In the genomic region with DNA sequence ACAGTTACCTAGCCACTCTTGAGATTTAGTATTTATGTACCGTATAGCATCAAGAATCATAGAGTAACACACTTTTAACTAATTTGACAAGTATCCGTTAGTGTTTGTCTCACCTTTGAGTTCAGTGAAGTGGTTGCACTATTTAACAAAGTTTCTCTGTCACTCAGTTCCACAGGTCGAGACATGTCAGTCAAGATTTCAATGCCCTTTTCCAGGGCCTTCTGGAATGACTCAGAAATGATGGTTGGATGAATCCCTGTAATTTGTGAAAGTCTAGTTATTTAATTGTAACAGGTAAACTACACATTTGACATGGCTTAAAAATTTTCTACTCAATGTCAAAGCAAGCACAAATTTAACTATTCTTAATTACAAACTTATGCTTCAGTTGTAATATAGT, we compare ENCODE assay signal across 21 cellular contexts. TPM values are rescaled to one million over a fixed set of nuclear protein-coding genes. Genes with fewer than 3 reads are reported as not detected.
DNase-seq lines count a peak whose midpoint lies in the region; TF ChIP-seq lines count a peak whose summit lies in the region.
"Had no signal": no experiment of that assay in that cellular context is flagged by ENCODE, and none has a peak within 500 bp of the region (broad histone marks: within the 10 kb centered on the region; RNA-seq: fewer than 3 reads in every experiment).

No MANE protein-coding gene starts in this region.

- H3K27ac Mint-ChIP-seq in activated naive CD4-positive, alpha-beta T cell treated with anti-CD3 and anti-CD28 coated beads for 36 hours, result peak overlapping the region; percentile 31
- H3K27ac Mint-ChIP-seq in Calu3 (ENCODE audit: unreplicated experiment), result no peak overlapping the region

- H2BK12ac ChIP-seq in mesenchymal stem cell (ENCODE audit: low read length in 2 of 2), result no peak overlapping the region

- no peaks in the 10 kb centered on the region for H3K9me3 ChIP-seq in mesenchymal stem cell (ENCODE audit: control insufficient read depth, low read length)
- H3K9me3 ChIP-seq: HAP-1, Peyer's patch had no signal

- H3K9me3 Mint-ChIP-seq in activated naive CD4-positive, alpha-beta T cell treated with anti-CD3 and anti-CD28 coated beads for 36 hours, result no peaks in the 10 kb centered on the region
- H3K9me3 Mint-ChIP-seq in Calu3 (ENCODE audit: low read depth, unreplicated experiment), result no peaks in the 10 kb centered on the region

- BruUV-seq in Calu3 (replicated peaks; lab: Mats Ljungman, UMichigan), result no TSS peak

- no peak overlapping the region for H2BK15ac ChIP-seq in mesenchymal stem cell (ENCODE audit: low read depth, poor library complexity, severe bottlenecking)

- H3K9ac ChIP-seq in mesenchymal stem cell (ENCODE audit: low read length), result peak overlapping the region; percentile 41

- no peak overlapping the region for H2BK5ac ChIP-seq in mesenchymal stem cell (ENCODE audit: low read depth, low read length, poor library complexity, severe bottlenecking)

- no peak overlapping the region for H2AK5ac ChIP-seq in mesenchymal stem cell (ENCODE audit: low read length, severe bottlenecking)

- no peak for DNase-seq in activated naive CD4-positive, alpha-beta T cell treated with anti-CD3 and anti-CD28 coated beads for 36 hours
- DNase-seq in activated naive CD4-positive, alpha-beta T cell treated with anti-CD3 and anti-CD28 coated beads, Interleukin-2, amount 50 U/mL, for 16 hours, result no peak
- DNase-seq in RWPE1 (ENCODE audit: low spot score) (peak; percentile 80), epithelial cell of proximal tubule (ENCODE audit: low read depth) (peak; percentile 26), mesenchymal stem cell (no peak), NCI-H446 (lab: John Stamatoyannopoulos, UW) (no peak), Calu3 (no peak), amygdala (lab: John Stamatoyannopoulos, UW) (no peak)
- DNase-seq: DMS 273 treated with DMSO at 0.1 percent for 48 hours, DMS79 treated with DMSO at 0.1 percent for 48 hours, KBM-7, NCI-H1092 treated with DMSO at 0.1 percent for 48 hours, NCI-H1436 treated with DMSO at 0.1 percent for 48 hours, NCI-H2029 treated with DMSO at 0.1 percent for 48 hours, NCI-H345, NCI-H524 treated with DMSO at 0.1 percent for 48 hours, NCI-H82, Peyer's patch, Right ventricle myocardium superior had no signal

- TF ChIP-seq CTCF in RWPE1 (conservative IDR thresholded peaks at IDR 0.05; ENCODE audit: low read depth), result no peak
- TF ChIP-seq CTCF in epithelial cell of proximal tubule (conservative IDR thresholded peaks at IDR 0.05; ENCODE audit: low read depth, low read length), result no peak
- no peak for TF ChIP-seq CTCF in Calu3 (IDR thresholded peaks at IDR 0.05; ENCODE audit: unreplicated experiment)

- peaks cover 50% of the 10 kb centered on the region for H3K36me3 Mint-ChIP-seq in activated naive CD4-positive, alpha-beta T cell treated with anti-CD3 and anti-CD28 coated beads for 36 hours (ENCODE audit: low read depth)
- H3K36me3 Mint-ChIP-seq in Calu3 (ENCODE audit: insufficient read depth, unreplicated experiment), result peaks cover 84% of the 10 kb centered on the region

- H3K27me3 ChIP-seq in mesenchymal stem cell (ENCODE audit: control insufficient read depth in 1 of 2, insufficient read depth in 1 of 2, low read length in 2 of 2), result no peaks in the 10 kb centered on the region
- H3K27me3 ChIP-seq: Peyer's patch had no signal

- no peak overlapping the region for H4K91ac ChIP-seq in mesenchymal stem cell (ENCODE audit: low read length)

- H4K8ac ChIP-seq in mesenchymal stem cell (ENCODE audit: low read length), result no peak overlapping the region

- no peak overlapping the region for H2AFZ ChIP-seq in mesenchymal stem cell (ENCODE audit: low read depth, low read length)

- no peak overlapping the region for H3K4me2 ChIP-seq in mesenchymal stem cell (ENCODE audit: low read length, poor library complexity, severe bottlenecking)

- WGBS in mesenchymal stem cell, result 100% methylated on average over 3 of the region's 3 CpGs

- H3K27ac ChIP-seq in RWPE1 (peak overlapping the region; percentile 56), mesenchymal stem cell (ENCODE audit: low read length, poor library complexity, severe bottlenecking) (no peak overlapping the region)
- H3K27ac ChIP-seq: C4-2B, Peyer's patch had no signal

- H3K27me3 Mint-ChIP-seq in activated naive CD4-positive, alpha-beta T cell treated with anti-CD3 and anti-CD28 coated beads for 36 hours (ENCODE audit: low read depth), result no peaks in the 10 kb centered on the region
- H3K27me3 Mint-ChIP-seq in Calu3 (ENCODE audit: unreplicated experiment), result no peaks in the 10 kb centered on the region

- no peak overlapping the region for H3K4ac ChIP-seq in mesenchymal stem cell (ENCODE audit: low read depth in 1 of 2, low read length in 2 of 2)

- H3K4me3 Mint-ChIP-seq in activated naive CD4-positive, alpha-beta T cell treated with anti-CD3 and anti-CD28 coated beads for 36 hours, result no peak overlapping the region
- no peak overlapping the region for H3K4me3 Mint-ChIP-seq in Calu3 (ENCODE audit: low read depth, unreplicated experiment)

- intact Hi-C loops in activated naive CD4-positive, alpha-beta T cell treated with anti-CD3 and anti-CD28 coated beads for 36 hours (cut with micrococcal nuclease), result no loop called here
- intact Hi-C loops in Calu3 (cut with micrococcal nuclease; ENCODE audit: unreplicated experiment), result no loop called here

- no peak overlapping the region for H2BK120ac ChIP-seq in mesenchymal stem cell (ENCODE audit: low read depth, low read length)

- H3K36me3 ChIP-seq in mesenchymal stem cell (ENCODE audit: control insufficient read depth in 1 of 2, insufficient read depth in 2 of 2, low read depth in 1 of 2, low read length in 2 of 2), result peaks cover 33 to 98% of the 10 kb centered on the region in 2 experiments

- H3K4me3 ChIP-seq in epithelial cell of proximal tubule (ENCODE audit: low read depth, low read length) (no peak overlapping the region), mesenchymal stem cell (ENCODE audit: insufficient read depth in 1 of 2, low read depth in 1 of 2, low read length in 2 of 2) (no peak overlapping the region)
- H3K4me3 ChIP-seq: HAP-1, Peyer's patch had no signal

- H3K4me1 Mint-ChIP-seq in activated naive CD4-positive, alpha-beta T cell treated with anti-CD3 and anti-CD28 coated beads for 36 hours (ENCODE audit: low read depth), result no peaks in the 10 kb centered on the region
- no peaks in the 10 kb centered on the region for H3K4me1 Mint-ChIP-seq in Calu3 (ENCODE audit: low read depth, unreplicated experiment)

- H3K79me1 ChIP-seq in mesenchymal stem cell (replicated peaks; ENCODE audit: low read length, poor library complexity, severe bottlenecking), result peaks cover 6% of the 10 kb centered on the region

- H3K14ac ChIP-seq in mesenchymal stem cell (ENCODE audit: low read length in 2 of 2), result no peak overlapping the region

- POLR2A ChIA-PET in RWPE1 (lab: Yijun Ruan, JAX; ENCODE audit: low non-redundant PET), result interaction anchor here (0.7 kb wide), 1 partner anchor 997 kb away, joined by 6 read pairs; no protein-coding TSS in a partner anchor

- H3K23ac ChIP-seq in mesenchymal stem cell (ENCODE audit: low read length in 2 of 2), result no peak overlapping the region

- H3K4me1 ChIP-seq in mesenchymal stem cell (ENCODE audit: control insufficient read depth, insufficient read depth, low read depth, low read length), result no peaks in the 10 kb centered on the region
- H3K4me1 ChIP-seq: HAP-1, Peyer's patch had no signal

- CTCF ChIA-PET in activated naive CD4-positive, alpha-beta T cell treated with anti-CD3 and anti-CD28 coated beads for 36 hours (lab: Charles Lee), result no interaction called here
- CTCF ChIA-PET in RWPE1 (lab: Yijun Ruan, JAX) (no interaction called here), Calu3 (lab: Charles Lee) (no interaction called here)

- no peak overlapping the region for H3K18ac ChIP-seq in mesenchymal stem cell (ENCODE audit: low read depth in 1 of 2, low read length in 2 of 2)

RNA-seq across cellular contexts. Expression of gene CCT4, which starts 9.7 kb away (rescaled TPM):
- total RNA-seq in activated naive CD4-positive, alpha-beta T cell treated with anti-CD3 and anti-CD28 coated beads for 36 hours, result 100 to 1,000 TPM; 363 to 377 TPM
- total RNA-seq in epithelial cell of proximal tubule, result 188 and 276 TPM in 2 replicates
- polyA plus RNA-seq in mesenchymal stem cell (2013, experiment 1 of 2), result 125 TPM
- 136 TPM for polyA plus RNA-seq in mesenchymal stem cell (2013, experiment 2 of 2)
- 221 and 236 TPM in 2 replicates for total RNA-seq in Calu3 (2022)

RNA-seq across cellular contexts. Expression of gene FAM161A, which starts 24.9 kb away (rescaled TPM):
- total RNA-seq in activated naive CD4-positive, alpha-beta T cell treated with anti-CD3 and anti-CD28 coated beads for 36 hours, result 1 to 10 TPM; 4.0 to 5.0 TPM
- total RNA-seq in epithelial cell of proximal tubule (3.6 and 5.2 TPM in 2 replicates), Calu3 (2022) (9.1 and 13.4 TPM in 2 replicates)
- polyA plus RNA-seq in mesenchymal stem cell (2013, experiment 1 of 2), result 3.6 TPM
- polyA plus RNA-seq in mesenchymal stem cell (2013, experiment 2 of 2), result 3.6 TPM

RNA-seq across cellular contexts. Expression of gene COMMD1, which starts 26.7 kb away (rescaled TPM):
- total RNA-seq in activated naive CD4-positive, alpha-beta T cell treated with anti-CD3 and anti-CD28 coated beads for 36 hours, result 10 to 100 TPM; 26.9 to 29.5 TPM
- total RNA-seq in epithelial cell of proximal tubule (37.4 and 45.1 TPM in 2 replicates), Calu3 (2022) (19.4 and 26.0 TPM in 2 replicates)
- 55.4 TPM for polyA plus RNA-seq in mesenchymal stem cell (2013, experiment 1 of 2)
- 56.8 TPM for polyA plus RNA-seq in mesenchymal stem cell (2013, experiment 2 of 2)

Comparison
In these comparisons a context has a peak if more than half of its experiments do, and no peak if none do; other contexts are left out.
1. DNase-seq: peak in RWPE1 (single experiment) and epithelial cell of proximal tubule (single experiment); none in activated naive CD4-positive, alpha-beta T cell treated with anti-CD3 and anti-CD28 coated beads for 36 hours (single experiment), activated naive CD4-positive, alpha-beta T cell treated with anti-CD3 and anti-CD28 coated beads, Interleukin-2, amount 50 U/mL, for 16 hours (single experiment), mesenchymal stem cell (single experiment), NCI-H446 (0 of 2), Calu3 (single experiment) and amygdala (0 of 56).